ENCODE assay signal across 22 cellular contexts in the genomic region with DNA sequence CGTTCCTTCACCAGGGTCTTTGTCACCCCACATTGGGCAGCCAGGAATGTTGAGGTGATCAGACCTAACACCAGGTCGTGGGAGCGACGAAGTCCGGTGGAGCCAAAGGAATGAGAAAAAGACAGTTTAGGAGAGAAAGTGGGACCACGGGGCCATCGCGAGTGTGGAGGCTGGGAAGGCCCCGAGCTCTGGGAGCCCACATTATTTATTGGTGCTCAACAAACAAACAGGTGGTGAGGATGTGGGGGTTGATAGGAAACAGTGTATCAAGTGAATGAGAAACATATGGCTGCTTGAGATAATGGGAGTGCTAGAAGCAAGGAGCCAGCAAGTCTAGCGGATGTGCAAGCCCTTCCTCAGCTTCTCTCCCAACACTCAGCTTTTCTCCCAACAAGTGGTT.
"Had no signal": no experiment of that assay in that cellular context is flagged by ENCODE, and none has a peak within 500 bp of the region (broad histone marks: within the 10 kb centered on the region; RNA-seq: fewer than 3 reads in every experiment).

No MANE protein-coding gene starts in this region.

- H3K27me3 ChIP-seq: left lung, pancreas, tibial nerve, uterus had no signal

- H3K27ac ChIP-seq: left lung, pancreas, prostate gland, skin epidermis, tibial nerve, uterus had no signal

- H3K9me3 ChIP-seq: pancreas, prostate gland, uterus had no signal

- H3K36me3 ChIP-seq: left lung, pancreas, prostate gland, tibial nerve, uterus had no signal

- H3K4me3 ChIP-seq: left lung, mucosa of descending colon, pancreas, prostate gland, skin epidermis, tibial nerve, uterus had no signal

- H3K4me1 ChIP-seq: left lung, pancreas, prostate gland, tibial nerve, uterus had no signal

- DNase-seq: hypothalamus; immature natural killer cell; kidney; left colon; midbrain; mucosa of descending colon; naive thymus-derived CD4-positive, alpha-beta T cell; nucleus accumbens; retina; stimulated activated CD4-positive, alpha-beta T cell treated with anti-CD3 and anti-CD28 coated beads, Interleukin-12 subunit alpha, Interleukin-12 subunit beta, amount 100 ng/mL, for 4 hours; stimulated activated CD4-positive, alpha-beta T cell treated with anti-CD3 and anti-CD28 coated beads, Interleukin-15, amount 100 ng/mL, for 24 hours; stimulated activated CD4-positive, alpha-beta T cell treated with anti-CD3 and anti-CD28 coated beads, Interleukin-2, amount 100 ng/mL, for 24 hours; stimulated activated CD4-positive, alpha-beta T cell treated with anti-CD3 and anti-CD28 coated beads, Interleukin-4, amount 100 ng/mL, for 24 hours; stimulated activated naive CD4-positive, alpha-beta T cell treated with Interleukin-2 at 50 U/mL for 16 hours; stimulated activated naive CD8-positive, alpha-beta T cell treated with anti-CD3 and anti-CD28 coated beads, Interleukin-15, amount 100 ng/mL, for 72 hours; substantia nigra; uterus had no signal

- ATAC-seq: left colon; left lung; mucosa of descending colon; naive thymus-derived CD4-positive, alpha-beta T cell; pancreas had no signal
